23 cellular contexts compared by ENCODE assay signal in genomic region chr5:67619636-67620035, GRCh38.
"Had no signal": no experiment of that assay in that cellular context is flagged by ENCODE, and none has a peak within 500 bp of the region (broad histone marks: within the 10 kb centered on the region; RNA-seq: fewer than 3 reads in every experiment).

No MANE protein-coding gene starts in this region.

- DNase-seq: activated CD4-positive, alpha-beta memory T cell treated with anti-CD3 and anti-CD28 coated beads for 36 hours; activated CD4-positive, alpha-beta T cell treated with anti-CD3 and anti-CD28 coated beads, Interleukin-2, amount 10 ng/mL, durations not matched to agents 7 days and 5 days; activated CD4-positive, CD25-positive, alpha-beta regulatory T cell; activated CD8-positive, alpha-beta memory T cell treated with anti-CD3 and anti-CD28 coated beads for 24 hours; activated gamma-delta T cell; activated naive CD4-positive, alpha-beta T cell treated with anti-CD3 and anti-CD28 coated beads, Interleukin-2, amount 10 ng/mL, durations not matched to agents 7 days and 5 days; activated naive CD8-positive, alpha-beta T cell treated with anti-CD3 and anti-CD28 coated beads for 36 hours; activated T-cell treated with anti-CD3 and anti-CD28 coated beads, Interleukin-2, amount 50 U/mL, for 48 hours; anterior cingulate cortex; Kasumi-1; NCI-H1048; NCI-H146; NCI-H187 treated with DMSO at 0.1 percent for 48 hours; NCI-H2171; NCI-H2227 treated with DMSO at 0.1 percent for 48 hours; NCI-H446 treated with DMSO at 0.1 percent for 48 hours; NCI-H524 treated with DMSO at 0.1 percent for 48 hours; NCI-H748 treated with DMSO at 0.1 percent for 48 hours; SIG-M5; T-cell had no signal

- ATAC-seq: activated T-helper 17 cell treated with anti-CD3 and anti-CD28 coated beads, Interleukin-2, amount 50 U/mL, for 72 hours; T-cell had no signal

- H3K4me3 ChIP-seq: SK-N-MC had no signal

- H3K27ac ChIP-seq: SK-N-MC, VCaP had no signal
